Comparison of ENCODE assay signal across 1 cellular context in genomic region chr12:56029666-56030293, GRCh38.
TF ChIP-seq lines count a peak whose summit lies in the region.

No MANE protein-coding gene starts in this region.

TF ChIP-seq in HepG2, 621 proteins besides CTCF, POLR2A, EP300 and RAD21 (continued from another document):
- TF ChIP-seq CEBPZ (IDR thresholded peaks at IDR 0.05; ENCODE audit: low read length) = no peak
- peak; percentile 98 for TF ChIP-seq SMC3 (IDR thresholded peaks at IDR 0.05; ENCODE audit: low read length)
- no peak for TF ChIP-seq ZNF501 (CRISPR knock-in tag; IDR thresholded peaks at IDR 0.05)
- no peak for TF ChIP-seq ZNF160 (CRISPR knock-in tag; IDR thresholded peaks at IDR 0.05)
- no peak for TF ChIP-seq ATRX (CRISPR knock-in tag; IDR thresholded peaks at IDR 0.05; ENCODE audit: borderline replicate concordance)
- no peak for TF ChIP-seq ZNF768 (CRISPR knock-in tag; IDR thresholded peaks at IDR 0.05)
- TF ChIP-seq NCOR1 (IDR thresholded peaks at IDR 0.05; ENCODE audit: borderline replicate concordance, low read length) = no peak
- no peak for TF ChIP-seq DBP (CRISPR knock-in tag; IDR thresholded peaks at IDR 0.05; ENCODE audit: not compliant biosample characterization)
- no peak for TF ChIP-seq LCORL (IDR thresholded peaks at IDR 0.05)
- 0 out of 2 replicates have a peak, but pooled peaks have one; percentile 30 for TF ChIP-seq LCORL (CRISPR knock-in tag; IDR thresholded peaks at IDR 0.05)
- no peak for TF ChIP-seq SP5 (CRISPR knock-in tag; IDR thresholded peaks at IDR 0.05; ENCODE audit: borderline replicate concordance, low read depth)
- 0 out of 2 replicates have a peak, but pooled peaks have one; percentile 33 for TF ChIP-seq TGIF2 (CRISPR knock-in tag; IDR thresholded peaks at IDR 0.05)
- TF ChIP-seq AGO1 (IDR thresholded peaks at IDR 0.05; ENCODE audit: low read depth, low read length, poor library complexity, severe bottlenecking) = no peak
- no peak for TF ChIP-seq TRIM24 (CRISPR knock-in tag; IDR thresholded peaks at IDR 0.05)
- TF ChIP-seq RBM22 (optimal IDR thresholded peaks at IDR 0.05; ENCODE audit: low read length) = no peak
- TF ChIP-seq ZNF552 (CRISPR knock-in tag; IDR thresholded peaks at IDR 0.05; ENCODE audit: borderline replicate concordance) = no peak
- TF ChIP-seq XRCC5 (optimal IDR thresholded peaks at IDR 0.05; ENCODE audit: low read length) = peak; percentile 38
- TF ChIP-seq DNMT3B (CRISPR knock-in tag; conservative IDR thresholded peaks at IDR 0.05) = peak; percentile 79; the same call in 1 of the 2 replicates
- TF ChIP-seq PAF1 (CRISPR knock-in tag; IDR thresholded peaks at IDR 0.05) = no peak
- TF ChIP-seq ZNF670 (CRISPR knock-in tag; IDR thresholded peaks at IDR 0.05; ENCODE audit: borderline replicate concordance) = no peak
- TF ChIP-seq MEIS1 (CRISPR knock-in tag; IDR thresholded peaks at IDR 0.05; ENCODE audit: borderline replicate concordance) = no peak
- no peak for TF ChIP-seq TRAFD1 (CRISPR knock-in tag; IDR thresholded peaks at IDR 0.05; ENCODE audit: borderline replicate concordance)
- no peak for TF ChIP-seq ZNF484 (CRISPR knock-in tag; IDR thresholded peaks at IDR 0.05; ENCODE audit: borderline replicate concordance, low read depth)
- TF ChIP-seq HNF1A (IDR thresholded peaks at IDR 0.05; ENCODE audit: low read depth) = no peak
- no peak for TF ChIP-seq HNF1A (CRISPR knock-in tag; IDR thresholded peaks at IDR 0.05; ENCODE audit: borderline replicate concordance)
- TF ChIP-seq BCLAF1 (IDR thresholded peaks at IDR 0.05) = no peak
- TF ChIP-seq ZNF724P (CRISPR knock-in tag; IDR thresholded peaks at IDR 0.05; ENCODE audit: borderline replicate concordance) = no peak
- 0 out of 2 replicates have a peak, but pooled peaks have one; percentile 38 for TF ChIP-seq ZSCAN31 (CRISPR knock-in tag; IDR thresholded peaks at IDR 0.05; ENCODE audit: low read depth)
